In the genomic region with DNA sequence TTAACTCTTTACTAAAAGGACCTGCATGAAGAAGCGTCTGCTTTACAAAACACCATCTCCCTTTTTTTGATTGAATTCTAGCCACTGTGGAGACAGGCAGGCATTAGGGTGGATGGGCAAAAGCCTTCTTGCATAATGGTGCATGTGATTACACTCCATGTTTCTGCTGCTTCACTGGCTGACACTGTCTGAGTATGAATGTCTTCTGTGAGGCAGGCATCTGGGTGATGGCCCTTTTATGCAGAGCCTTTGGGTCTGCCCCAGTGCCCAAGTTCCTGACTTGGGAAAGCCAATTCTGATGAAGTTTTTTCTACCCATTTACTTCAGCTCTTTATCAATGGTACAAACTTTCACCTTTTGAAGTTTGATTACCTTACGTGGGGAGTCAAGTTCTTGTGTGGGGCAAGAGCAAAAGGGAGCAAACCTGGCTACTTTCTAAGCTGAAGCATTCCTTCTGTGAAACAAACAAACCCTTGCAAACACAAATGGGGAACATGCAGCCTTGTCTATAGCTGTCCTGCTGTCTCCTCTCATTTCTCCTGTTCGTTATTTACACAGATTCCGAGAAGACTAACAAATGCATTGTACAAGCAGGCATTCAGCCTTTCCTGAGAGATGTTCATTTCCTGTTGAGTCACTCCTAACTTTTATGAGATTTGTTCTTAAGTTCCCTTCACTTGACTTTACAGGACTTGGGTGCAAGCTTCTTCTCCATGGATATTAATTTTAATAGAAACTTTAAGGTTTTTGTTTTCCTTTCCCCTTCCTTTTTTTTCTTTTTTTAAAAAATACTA, we compare ENCODE assay signal across 20 cellular contexts.
DNase-seq lines count a peak whose midpoint lies in the region; ATAC-seq and TF ChIP-seq lines count a peak whose summit lies in the region.
"Had no signal": no experiment of that assay in that cellular context is flagged by ENCODE, and none has a peak within 500 bp of the region (broad histone marks: within the 10 kb centered on the region; RNA-seq: fewer than 3 reads in every experiment).

No MANE protein-coding gene starts in this region.

- H3K4me2 ChIP-seq in smooth muscle cell, result no peak overlapping the region
- H3K4me2 ChIP-seq: BLaER1 treated with 17β-estradiol and CSF1 and Interleukin-3, amounts not matched to agents 10 nM and 100 nM had no signal

- no peaks in the 10 kb centered on the region for H3K27me3 ChIP-seq in smooth muscle cell (ENCODE audit: low read depth)
- no peaks in the 10 kb centered on the region for H3K27me3 ChIP-seq in MG63
- H3K27me3 ChIP-seq: ascending aorta; BLaER1 treated with 17β-estradiol and CSF1 and Interleukin-3, amounts not matched to agents 10 nM and 100 nM; esophagus squamous epithelium; Peyer's patch had no signal

- peak overlapping the region; percentile 42 for H3K27ac Mint-ChIP-seq in HFFc6
- no peak overlapping the region for H3K27ac Mint-ChIP-seq in effector memory CD8-positive, alpha-beta T cell
- H3K27ac Mint-ChIP-seq: activated CD8-positive, alpha-beta memory T cell treated with anti-CD3 and anti-CD28 coated beads, Interleukin-2, amount 10 ng/mL, durations not matched to agents 7 days and 5 days; IgD-negative memory B cell had no signal

- peak; percentile 20; the same call in 2 of the 3 replicates for ATAC-seq in SK-N-SH treated with all-trans-retinoic acid at 6 μM for 48 hours
- ATAC-seq in effector memory CD8-positive, alpha-beta T cell (replicated peaks), result no peak
- ATAC-seq: activated CD8-positive, alpha-beta memory T cell treated with anti-CD3 and anti-CD28 coated beads, Interleukin-2, amount 10 ng/mL, durations not matched to agents 7 days and 5 days had no signal

- H3K27ac ChIP-seq in smooth muscle cell (ENCODE audit: low read depth), result no peak overlapping the region
- H3K27ac ChIP-seq: ascending aorta; BLaER1 treated with 17β-estradiol and CSF1 and Interleukin-3, amounts not matched to agents 10 nM and 100 nM; esophagus squamous epithelium; Peyer's patch had no signal

- H3K4me1 Mint-ChIP-seq in HFFc6 (ENCODE audit: low read depth), result peaks cover 34% of the 10 kb centered on the region
- no peaks in the 10 kb centered on the region for H3K4me1 Mint-ChIP-seq in effector memory CD8-positive, alpha-beta T cell (ENCODE audit: low read depth in 2 of 2)
- H3K4me1 Mint-ChIP-seq: activated CD8-positive, alpha-beta memory T cell treated with anti-CD3 and anti-CD28 coated beads, Interleukin-2, amount 10 ng/mL, durations not matched to agents 7 days and 5 days; IgD-negative memory B cell had no signal

- H2AFZ ChIP-seq in smooth muscle cell (ENCODE audit: low read depth), result peak overlapping the region; percentile 3

- H3K4me1 ChIP-seq in smooth muscle cell (ENCODE audit: low read depth), result no peaks in the 10 kb centered on the region
- H3K4me1 ChIP-seq: ascending aorta; BLaER1 treated with 17β-estradiol and CSF1 and Interleukin-3, amounts not matched to agents 10 nM and 100 nM; esophagus squamous epithelium; Peyer's patch had no signal

- no peaks in the 10 kb centered on the region for H3K27me3 Mint-ChIP-seq in HFFc6 (ENCODE audit: insufficient read depth)
- no peaks in the 10 kb centered on the region for H3K27me3 Mint-ChIP-seq in effector memory CD8-positive, alpha-beta T cell
- H3K27me3 Mint-ChIP-seq: activated CD8-positive, alpha-beta memory T cell treated with anti-CD3 and anti-CD28 coated beads, Interleukin-2, amount 10 ng/mL, durations not matched to agents 7 days and 5 days; IgD-negative memory B cell had no signal

- no peaks in the 10 kb centered on the region for H3K9me3 ChIP-seq in smooth muscle cell (replicated peaks; ENCODE audit: low read depth)
- H3K9me3 ChIP-seq in MG63, result no peaks in the 10 kb centered on the region; the same call in 1 of the 2 replicates
- H3K9me3 ChIP-seq: esophagus squamous epithelium, Peyer's patch had no signal

- no peaks in the 10 kb centered on the region for H4K20me1 ChIP-seq in smooth muscle cell (ENCODE audit: low read depth)
- H4K20me1 ChIP-seq: BLaER1 treated with 17β-estradiol and CSF1 and Interleukin-3, amounts not matched to agents 10 nM and 100 nM had no signal

- no peak overlapping the region for H3K9ac ChIP-seq in smooth muscle cell (ENCODE audit: low read depth)
- H3K9ac ChIP-seq: BLaER1 treated with 17β-estradiol and CSF1 and Interleukin-3, amounts not matched to agents 10 nM and 100 nM had no signal

- H3K4me3 ChIP-seq in epithelial cell of esophagus (ENCODE audit: low read length) (no peak overlapping the region), smooth muscle cell (no peak overlapping the region), MG63 (no peak overlapping the region)
- H3K4me3 ChIP-seq: ascending aorta; BLaER1 treated with 17β-estradiol and CSF1 and Interleukin-3, amounts not matched to agents 10 nM and 100 nM; esophagus squamous epithelium; Peyer's patch had no signal

- peak; percentile 48 for DNase-seq in HFFc6
- DNase-seq in epithelial cell of esophagus (ENCODE audit: low read depth), result peak; percentile 61
- no peak for DNase-seq in smooth muscle cell (lab: John Stamatoyannopoulos, UW; ENCODE audit: unreplicated experiment)
- no peak for DNase-seq in effector memory CD8-positive, alpha-beta T cell
- DNase-seq in MG63, result no peak
- no peak for DNase-seq in SW480 (ENCODE audit: low spot score)
- DNase-seq: activated CD4-positive, CD25-positive, alpha-beta regulatory T cell treated with anti-CD3 and anti-CD28 coated beads, Interleukin-2, amount 50 U/mL, for 72 hours; activated CD8-positive, alpha-beta memory T cell treated with anti-CD3 and anti-CD28 coated beads, Interleukin-2, amount 10 ng/mL, durations not matched to agents 7 days and 5 days; activated effector memory CD4-positive, alpha-beta T cell treated with anti-CD3 and anti-CD28 coated beads, Interleukin-2, amount 50 U/mL, for 16 hours; esophagus squamous epithelium; NCI-H1092 treated with DMSO at 0.1 percent for 48 hours; NCI-H2171; occipital lobe; Peyer's patch; stimulated activated CD4-positive, alpha-beta T cell treated with anti-CD3 and anti-CD28 coated beads, Interleukin-4, amount 100 ng/mL, for 4 hours; T-helper 1 cell had no signal

- no peaks in the 10 kb centered on the region for H3F3A ChIP-seq in smooth muscle cell (ENCODE audit: low read depth)

- 59% methylated on average over 4 of the region's 4 CpGs for WGBS in smooth muscle cell (ENCODE audit: low lambda C conversion rate)

- no peaks in the 10 kb centered on the region for H3K9me3 Mint-ChIP-seq in HFFc6
- H3K9me3 Mint-ChIP-seq in effector memory CD8-positive, alpha-beta T cell, result peaks cover 0 to 2% of the 10 kb centered on the region in 2 donors
- H3K9me3 Mint-ChIP-seq: IgD-negative memory B cell had no signal

- H3K36me3 ChIP-seq in smooth muscle cell (ENCODE audit: low read depth) (no peaks in the 10 kb centered on the region), MG63 (no peaks in the 10 kb centered on the region)
- H3K36me3 ChIP-seq: ascending aorta; BLaER1 treated with 17β-estradiol and CSF1 and Interleukin-3, amounts not matched to agents 10 nM and 100 nM; esophagus squamous epithelium; Peyer's patch had no signal

- H3K36me3 Mint-ChIP-seq in HFFc6 (ENCODE audit: low read depth), result peaks cover 5% of the 10 kb centered on the region; the same call in 1 of the 2 replicates
- H3K36me3 Mint-ChIP-seq in effector memory CD8-positive, alpha-beta T cell (ENCODE audit: insufficient read depth), result no peaks in the 10 kb centered on the region
- H3K36me3 Mint-ChIP-seq: activated CD8-positive, alpha-beta memory T cell treated with anti-CD3 and anti-CD28 coated beads, Interleukin-2, amount 10 ng/mL, durations not matched to agents 7 days and 5 days; IgD-negative memory B cell had no signal

- H3K79me2 ChIP-seq in smooth muscle cell (ENCODE audit: low read depth), result no peaks in the 10 kb centered on the region

- H3K4me3 Mint-ChIP-seq in HFFc6, result peak overlapping the region; percentile 0
- no peak overlapping the region for H3K4me3 Mint-ChIP-seq in effector memory CD8-positive, alpha-beta T cell
- H3K4me3 Mint-ChIP-seq: activated CD8-positive, alpha-beta memory T cell treated with anti-CD3 and anti-CD28 coated beads, Interleukin-2, amount 10 ng/mL, durations not matched to agents 7 days and 5 days; IgD-negative memory B cell had no signal

- no peak for TF ChIP-seq CTCF in HFFc6 (IDR thresholded peaks at IDR 0.05)
- no peak for TF ChIP-seq CTCF in epithelial cell of esophagus (IDR thresholded peaks at IDR 0.05; ENCODE audit: insufficient read depth, low read depth, low read length, missing control alignments)
- TF ChIP-seq CTCF in smooth muscle cell (IDR thresholded peaks at IDR 0.05; ENCODE audit: borderline replicate concordance, insufficient read depth, poor library complexity, severe bottlenecking), result no peak

TF ChIP-seq in SK-N-SH treated with all-trans-retinoic acid at 6 μM for 48 hours, 23 proteins besides CTCF, POLR2A, EP300 and RAD21 (continues in another document):
- TF ChIP-seq ARNTL (CRISPR knock-in tag; IDR thresholded peaks at IDR 0.05; ENCODE audit: borderline replicate concordance, low read depth) (no peak), ZNF565 (CRISPR knock-in tag; conservative IDR thresholded peaks at IDR 0.05; ENCODE audit: low read depth) (no peak), ZNF70 (CRISPR knock-in tag; IDR thresholded peaks at IDR 0.05) (no peak)
- TF ChIP-seq, protein P1, sequence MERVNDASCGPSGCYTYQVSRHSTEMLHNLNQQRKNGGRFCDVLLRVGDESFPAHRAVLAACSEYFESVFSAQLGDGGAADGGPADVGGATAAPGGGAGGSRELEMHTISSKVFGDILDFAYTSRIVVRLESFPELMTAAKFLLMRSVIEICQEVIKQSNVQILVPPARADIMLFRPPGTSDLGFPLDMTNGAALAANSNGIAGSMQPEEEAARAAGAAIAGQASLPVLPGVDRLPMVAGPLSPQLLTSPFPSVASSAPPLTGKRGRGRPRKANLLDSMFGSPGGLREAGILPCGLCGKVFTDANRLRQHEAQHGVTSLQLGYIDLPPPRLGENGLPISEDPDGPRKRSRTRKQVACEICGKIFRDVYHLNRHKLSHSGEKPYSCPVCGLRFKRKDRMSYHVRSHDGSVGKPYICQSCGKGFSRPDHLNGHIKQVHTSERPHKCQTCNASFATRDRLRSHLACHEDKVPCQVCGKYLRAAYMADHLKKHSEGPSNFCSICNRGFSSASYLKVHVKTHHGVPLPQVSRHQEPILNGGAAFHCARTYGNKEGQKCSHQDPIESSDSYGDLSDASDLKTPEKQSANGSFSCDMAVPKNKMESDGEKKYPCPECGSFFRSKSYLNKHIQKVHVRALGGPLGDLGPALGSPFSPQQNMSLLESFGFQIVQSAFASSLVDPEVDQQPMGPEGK (CRISPR knock-in tag; IDR thresholded peaks at IDR 0.05; ENCODE audit: borderline replicate concordance), result no peak

Comparison
In these comparisons a context has a peak if more than half of its experiments do, and no peak if none do; other contexts are left out.
1. DNase-seq: peak in HFFc6 (single experiment) and epithelial cell of esophagus (single experiment); none in smooth muscle cell (single experiment), effector memory CD8-positive, alpha-beta T cell (0 of 3), MG63 (single experiment) and SW480 (single experiment).